12 cellular contexts compared by ENCODE assay signal in genomic region chr5:36502608-36503007, GRCh38.
DNase-seq lines count a peak whose midpoint lies in the region; ATAC-seq and TF ChIP-seq lines count a peak whose summit lies in the region.
"Had no signal": no experiment of that assay in that cellular context is flagged by ENCODE, and none has a peak within 500 bp of the region (broad histone marks: within the 10 kb centered on the region; RNA-seq: fewer than 3 reads in every experiment).

No MANE protein-coding gene starts in this region.

- no peak overlapping the region for H3K27ac Mint-ChIP-seq in activated T-cell treated with anti-CD3 and anti-CD28 coated beads, Interleukin-2, amount 50 U/mL, for 72 hours
- H3K27ac Mint-ChIP-seq: naive B cell; stimulated activated naive CD8-positive, alpha-beta T cell treated with anti-CD3 and anti-CD28 coated beads, Interleukin-15, Interleukin-2, amounts not matched to agents 100 ng/mL and 50 ng/mL, for 24 hours had no signal

- peak; percentile 73 for DNase-seq in AG08396 (ENCODE audit: low spot score)
- DNase-seq in LHCN-M2 (ENCODE audit: low read depth) = peak; percentile 98
- peak; percentile 97 for DNase-seq in astrocyte of the spinal cord (ENCODE audit: low read depth, low spot score)
- peak; percentile 33 for DNase-seq in left kidney (ENCODE audit: low read depth, low spot score)
- DNase-seq in dermis blood vessel endothelial cell = no peak
- DNase-seq in activated T-cell treated with anti-CD3 and anti-CD28 coated beads, Interleukin-2, amount 50 U/mL, for 72 hours = no peak
- no peak for DNase-seq in anterior cingulate cortex (lab: John Stamatoyannopoulos, UW)
- DNase-seq: MM.1S, naive B cell had no signal

- in situ Hi-C loops in astrocyte of the spinal cord (cut with HindIII; ENCODE audit: low sequenced_read_pairs) = no loop called here

- no peaks in the 10 kb centered on the region for H3K9me3 Mint-ChIP-seq in activated T-cell treated with anti-CD3 and anti-CD28 coated beads, Interleukin-2, amount 50 U/mL, for 72 hours
- H3K9me3 Mint-ChIP-seq: naive B cell; stimulated activated naive CD8-positive, alpha-beta T cell treated with anti-CD3 and anti-CD28 coated beads, Interleukin-15, Interleukin-2, amounts not matched to agents 100 ng/mL and 50 ng/mL, for 24 hours had no signal

- no peak for ATAC-seq in activated T-cell treated with anti-CD3 and anti-CD28 coated beads, Interleukin-2, amount 50 U/mL, for 72 hours (replicated peaks in 1 of 2)
- no peak for ATAC-seq in HG03571 (IDR thresholded peaks at IDR 0.05; ENCODE audit: unreplicated experiment)

- H3K4me3 ChIP-seq in astrocyte of the spinal cord (ENCODE audit: low read depth, low read length) = no peak overlapping the region
- H3K4me3 ChIP-seq: BLaER1 treated with 17β-estradiol and CSF1 and Interleukin-3, amounts not matched to agents 10 nM and 100 nM had no signal

- H3K4me3 Mint-ChIP-seq in activated T-cell treated with anti-CD3 and anti-CD28 coated beads, Interleukin-2, amount 50 U/mL, for 72 hours = no peak overlapping the region
- H3K4me3 Mint-ChIP-seq: naive B cell; stimulated activated naive CD8-positive, alpha-beta T cell treated with anti-CD3 and anti-CD28 coated beads, Interleukin-15, Interleukin-2, amounts not matched to agents 100 ng/mL and 50 ng/mL, for 24 hours had no signal

- H3K27me3 Mint-ChIP-seq in activated T-cell treated with anti-CD3 and anti-CD28 coated beads, Interleukin-2, amount 50 U/mL, for 72 hours (ENCODE audit: low read depth) = no peaks in the 10 kb centered on the region
- H3K27me3 Mint-ChIP-seq: stimulated activated naive CD8-positive, alpha-beta T cell treated with anti-CD3 and anti-CD28 coated beads, Interleukin-15, Interleukin-2, amounts not matched to agents 100 ng/mL and 50 ng/mL, for 24 hours had no signal

- no peak for TF ChIP-seq CTCF in astrocyte of the spinal cord (IDR thresholded peaks at IDR 0.05; ENCODE audit: low read depth, low read length)

- no peaks in the 10 kb centered on the region for H3K4me1 Mint-ChIP-seq in activated T-cell treated with anti-CD3 and anti-CD28 coated beads, Interleukin-2, amount 50 U/mL, for 72 hours (ENCODE audit: low read depth)
- H3K4me1 Mint-ChIP-seq: naive B cell had no signal

- no peaks in the 10 kb centered on the region for H3K36me3 Mint-ChIP-seq in activated T-cell treated with anti-CD3 and anti-CD28 coated beads, Interleukin-2, amount 50 U/mL, for 72 hours (ENCODE audit: insufficient read depth in 2 of 2)
- H3K36me3 Mint-ChIP-seq: naive B cell had no signal

Comparison
In these comparisons a context has a peak if more than half of its experiments do, and no peak if none do; other contexts are left out.
1. DNase-seq: peak in AG08396 (single experiment), LHCN-M2 (single experiment), astrocyte of the spinal cord (single experiment) and left kidney (single experiment); none in dermis blood vessel endothelial cell (single experiment), activated T-cell treated with anti-CD3 and anti-CD28 coated beads, Interleukin-2, amount 50 U/mL, for 72 hours (0 of 2) and anterior cingulate cortex (0 of 58).